ENCODE assay signal across 33 cellular contexts in genomic region chr5:1031306-1031959, GRCh38. TPM values are rescaled to one million over a fixed set of nuclear protein-coding genes. Genes with fewer than 3 reads are reported as not detected.
DNase-seq lines count a peak whose midpoint lies in the region; ATAC-seq, FAIRE-seq and TF ChIP-seq lines count a peak whose summit lies in the region.
"Had no signal": no experiment of that assay in that cellular context is flagged by ENCODE, and none has a peak within 500 bp of the region (broad histone marks: within the 10 kb centered on the region; RNA-seq: fewer than 3 reads in every experiment).

No MANE protein-coding gene starts in this region.

- H3K27ac ChIP-seq in right atrium auricular region (no peak overlapping the region), kidney (ENCODE audit: low read depth in 2 of 2, low read length in 2 of 2) (no peak overlapping the region)
- H3K27ac ChIP-seq: A549 had no signal

- no peaks in the 10 kb centered on the region for H3K4me1 ChIP-seq in right atrium auricular region
- H3K4me1 ChIP-seq in kidney (ENCODE audit: control insufficient read depth in 1 of 2, insufficient read depth in 1 of 2, low read depth in 1 of 2, low read length in 2 of 2), result no peaks in the 10 kb centered on the region
- H3K4me1 ChIP-seq: A549, Caco-2 had no signal

- intact Hi-C loops in left cardiac atrium (cut with DNase I), result no loop called here
- intact Hi-C loops in kidney (cut with DNase I), result no loop called here

- no peaks in the 10 kb centered on the region for H3K36me3 ChIP-seq in right atrium auricular region
- H3K36me3 ChIP-seq in H7 (replicated peaks; ENCODE audit: control insufficient read depth, insufficient read depth, low read length), result no peaks in the 10 kb centered on the region
- H3K36me3 ChIP-seq in kidney (ENCODE audit: control insufficient read depth in 1 of 2, insufficient read depth in 2 of 2, low read length in 2 of 2), result no peaks in the 10 kb centered on the region

- H3K27me3 ChIP-seq in right atrium auricular region, result no peaks in the 10 kb centered on the region
- no peaks in the 10 kb centered on the region for H3K27me3 ChIP-seq in H7 (ENCODE audit: control insufficient read depth, insufficient read depth, low read length)

- no peak overlapping the region for H3K4me3 ChIP-seq in right atrium auricular region
- no peak overlapping the region for H3K4me3 ChIP-seq in H7 (ENCODE audit: insufficient read depth, low read depth, low read length)
- no peak overlapping the region for H3K4me3 ChIP-seq in kidney (ENCODE audit: low read length in 2 of 2)
- H3K4me3 ChIP-seq: A549, K562 had no signal

- ATAC-seq in left cardiac atrium, result no peak
- ATAC-seq: A549; CD8-positive, alpha-beta T cell; K562; PC-3 had no signal

- TF ChIP-seq CTCF in right atrium auricular region (IDR thresholded peaks at IDR 0.05) (no peak), kidney (IDR thresholded peaks at IDR 0.05; ENCODE audit: borderline replicate concordance, extremely low read depth, insufficient read depth) (no peak)

- H3K9ac ChIP-seq in kidney (ENCODE audit: low read length in 2 of 2), result no peak overlapping the region

- no peaks in the 10 kb centered on the region for H3K9me3 ChIP-seq in right atrium auricular region
- no peaks in the 10 kb centered on the region for H3K9me3 ChIP-seq in kidney (ENCODE audit: control insufficient read depth in 1 of 2, low read length in 2 of 2)
- H3K9me3 ChIP-seq: A549, Caco-2 had no signal

- no peak for FAIRE-seq in kidney (lab: Jason Lieb, UNC)
- FAIRE-seq: A549, GM12891, GM19239, H54, HTR-8/SVneo, K562 had no signal

- peak; percentile 15 for DNase-seq in left cardiac atrium
- no peak for DNase-seq in right atrium auricular region (ENCODE audit: low spot score)
- peak; percentile 61 for DNase-seq in H7
- peak; percentile 46 for DNase-seq in kidney
- no peak for DNase-seq in activated T-cell treated with anti-CD3 and anti-CD28 coated beads for 4 hours
- no peak for DNase-seq in stimulated activated naive CD4-positive, alpha-beta T cell treated with Interleukin-2 at 50 U/mL for 16 hours (lab: John Stamatoyannopoulos, UW)
- no peak for DNase-seq in activated CD8-positive, alpha-beta memory T cell treated with anti-CD3 and anti-CD28 coated beads, Interleukin-2, amount 50 U/mL, for 4 hours
- DNase-seq: AML-193; C1 segment of cervical spinal cord; Caco-2; DMS 273 treated with DMSO at 0.1 percent for 48 hours; DMS79; EL; GDM1; HFFc6; NCI-H1105 treated with DMSO at 0.1 percent for 48 hours; NCI-H146; NCI-H1930; NCI-H2107; NCI-H446; NCI-H524 treated with DMSO at 0.1 percent for 48 hours; NCI-H774; NK-92 treated with Interleukin-12 subunit alpha and Interleukin-12 subunit beta, amount 100 ng/mL, for 24 hours; PC-3; SHP77 had no signal

RNA-seq across cellular contexts. Expression of gene NKD2, which starts 22.8 kb away (rescaled TPM):
- 10 to 100 TPM in 1 of 2 donors, 1 to 10 TPM in 1; 4.4 to 10.4 TPM for total RNA-seq in left cardiac atrium
- total RNA-seq in right atrium auricular region, result 1 to 10 TPM; 2.4 to 2.8 TPM
- 4.9 and 5.7 TPM in 2 replicates for total RNA-seq in H7 (2014; rRNA removed; shearing (Covaris generic))
- total RNA-seq in kidney, result 14.1 TPM
- 7.9 TPM for polyA plus RNA-seq in kidney (ENCODE audit: insufficient read depth, low read depth, low replicate concordance)
- total RNA-seq: HFFc6, LHCN-M2 had no signal

Comparison
In these comparisons a context has a peak if more than half of its experiments do, and no peak if none do; other contexts are left out.
1. DNase-seq: peak in left cardiac atrium (single experiment), H7 (single experiment) and kidney (single experiment); none in right atrium auricular region (single experiment), activated T-cell treated with anti-CD3 and anti-CD28 coated beads for 4 hours (single experiment), stimulated activated naive CD4-positive, alpha-beta T cell treated with Interleukin-2 at 50 U/mL for 16 hours (single experiment) and activated CD8-positive, alpha-beta memory T cell treated with anti-CD3 and anti-CD28 coated beads, Interleukin-2, amount 50 U/mL, for 4 hours (single experiment).